ENCODE assay signal across 1 cellular context in genomic region chr17:36885161-36885735, GRCh38.
TF ChIP-seq lines count a peak whose summit lies in the region.

No MANE protein-coding gene starts in this region.

TF ChIP-seq in H1, 55 proteins besides CTCF, POLR2A, EP300 and RAD21:
- TF ChIP-seq E2F6 (IDR thresholded peaks at IDR 0.05) (no peak), KDM5A (IDR thresholded peaks at IDR 0.05; ENCODE audit: low read length) (no peak), KDM4A (IDR thresholded peaks at IDR 0.05; ENCODE audit: low read depth, low read length, severe bottlenecking) (no peak), HDAC2 (IDR thresholded peaks at IDR 0.05; ENCODE audit: borderline replicate concordance in 1 of 2, low read depth in 2 of 2, low read length in 2 of 2) (no peak), ATF2 (IDR thresholded peaks at IDR 0.05; ENCODE audit: low read length) (no peak), JUN (IDR thresholded peaks at IDR 0.05; ENCODE audit: low read depth, low read length) (no peak), SP2 (IDR thresholded peaks at IDR 0.05; ENCODE audit: low read length) (no peak), HDAC6 (IDR thresholded peaks at IDR 0.05; ENCODE audit: low read depth, low read length) (no peak), MAX (IDR thresholded peaks at IDR 0.05) (no peak), CTBP2 (IDR thresholded peaks at IDR 0.05; ENCODE audit: borderline replicate concordance, insufficient read depth, insufficient read length, low read length) (no peak), MAFK (IDR thresholded peaks at IDR 0.05; ENCODE audit: low read depth, low read length) (no peak), RXRA (IDR thresholded peaks at IDR 0.05; ENCODE audit: insufficient read depth, low read depth, low read length) (no peak), TAF1 (IDR thresholded peaks at IDR 0.05; ENCODE audit: low read depth, low read length) (no peak), TCF12 (IDR thresholded peaks at IDR 0.05; ENCODE audit: low read depth, low read length) (no peak), BACH1 (IDR thresholded peaks at IDR 0.05; ENCODE audit: low read length) (no peak), RFX5 (IDR thresholded peaks at IDR 0.05; ENCODE audit: borderline replicate concordance, low read depth, low read length) (no peak), EZH2 (IDR thresholded peaks at IDR 0.05; ENCODE audit: low read depth, low read length, severe bottlenecking) (no peak), SIX5 (IDR thresholded peaks at IDR 0.05; ENCODE audit: low read depth, low read length) (no peak)
